1 cellular context compared by ENCODE assay signal in the genomic region with DNA sequence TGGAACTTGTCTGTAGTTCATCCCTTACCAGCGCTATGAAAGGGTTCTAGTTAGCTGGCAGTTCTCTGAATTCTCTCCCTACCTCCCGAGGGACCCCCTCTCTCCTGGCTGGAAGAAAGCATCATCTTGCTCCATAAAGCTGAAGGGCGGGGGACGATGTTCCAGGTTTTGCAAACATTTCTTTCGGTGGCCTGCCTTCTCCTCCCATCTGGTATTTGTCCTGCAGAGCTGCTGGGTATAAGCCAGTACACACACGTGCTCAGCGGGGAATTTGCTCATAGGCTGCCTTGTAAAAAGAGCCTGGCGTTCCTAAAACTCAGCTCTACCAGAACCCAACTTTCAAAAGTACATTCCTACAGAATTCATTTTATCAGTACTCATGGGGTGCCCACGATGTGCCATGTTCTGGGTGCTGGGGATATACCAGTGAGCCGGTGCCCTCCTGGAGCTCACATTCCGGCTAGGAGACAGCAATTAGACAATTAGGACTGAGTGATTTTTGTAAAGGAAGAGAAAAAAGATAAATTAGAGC.
TF ChIP-seq lines count a peak whose summit lies in the region.

No MANE protein-coding gene starts in this region.

TF ChIP-seq in HCT116, 20 proteins besides CTCF, POLR2A, EP300 and RAD21 (continued from another document):
- TF ChIP-seq, protein P1, sequence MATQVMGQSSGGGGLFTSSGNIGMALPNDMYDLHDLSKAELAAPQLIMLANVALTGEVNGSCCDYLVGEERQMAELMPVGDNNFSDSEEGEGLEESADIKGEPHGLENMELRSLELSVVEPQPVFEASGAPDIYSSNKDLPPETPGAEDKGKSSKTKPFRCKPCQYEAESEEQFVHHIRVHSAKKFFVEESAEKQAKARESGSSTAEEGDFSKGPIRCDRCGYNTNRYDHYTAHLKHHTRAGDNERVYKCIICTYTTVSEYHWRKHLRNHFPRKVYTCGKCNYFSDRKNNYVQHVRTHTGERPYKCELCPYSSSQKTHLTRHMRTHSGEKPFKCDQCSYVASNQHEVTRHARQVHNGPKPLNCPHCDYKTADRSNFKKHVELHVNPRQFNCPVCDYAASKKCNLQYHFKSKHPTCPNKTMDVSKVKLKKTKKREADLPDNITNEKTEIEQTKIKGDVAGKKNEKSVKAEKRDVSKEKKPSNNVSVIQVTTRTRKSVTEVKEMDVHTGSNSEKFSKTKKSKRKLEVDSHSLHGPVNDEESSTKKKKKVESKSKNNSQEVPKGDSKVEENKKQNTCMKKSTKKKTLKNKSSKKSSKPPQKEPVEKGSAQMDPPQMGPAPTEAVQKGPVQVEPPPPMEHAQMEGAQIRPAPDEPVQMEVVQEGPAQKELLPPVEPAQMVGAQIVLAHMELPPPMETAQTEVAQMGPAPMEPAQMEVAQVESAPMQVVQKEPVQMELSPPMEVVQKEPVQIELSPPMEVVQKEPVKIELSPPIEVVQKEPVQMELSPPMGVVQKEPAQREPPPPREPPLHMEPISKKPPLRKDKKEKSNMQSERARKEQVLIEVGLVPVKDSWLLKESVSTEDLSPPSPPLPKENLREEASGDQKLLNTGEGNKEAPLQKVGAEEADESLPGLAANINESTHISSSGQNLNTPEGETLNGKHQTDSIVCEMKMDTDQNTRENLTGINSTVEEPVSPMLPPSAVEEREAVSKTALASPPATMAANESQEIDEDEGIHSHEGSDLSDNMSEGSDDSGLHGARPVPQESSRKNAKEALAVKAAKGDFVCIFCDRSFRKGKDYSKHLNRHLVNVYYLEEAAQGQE (IDR thresholded peaks at IDR 0.05; ENCODE audit: low read depth), result no peak
- TF ChIP-seq EZH2 (IDR thresholded peaks at IDR 0.05) (no peak), POLR2AphosphoS5 (IDR thresholded peaks at IDR 0.05; ENCODE audit: low read depth, low read length) (no peak), CEBPB (IDR thresholded peaks at IDR 0.05; ENCODE audit: low read depth) (no peak), EZH2phosphoT487 (IDR thresholded peaks at IDR 0.05; ENCODE audit: borderline replicate concordance) (no peak), ZFX (IDR thresholded peaks at IDR 0.05) (no peak), YY1 (IDR thresholded peaks at IDR 0.05; ENCODE audit: extremely low read depth, insufficient replicate concordance, low read depth, low read length) (no peak), SRF (IDR thresholded peaks at IDR 0.05; ENCODE audit: low read depth) (no peak), ZNF274 (IDR thresholded peaks at IDR 0.05; ENCODE audit: low read depth, low read length) (no peak), ATF3 (IDR thresholded peaks at IDR 0.05) (no peak), SIN3A (IDR thresholded peaks at IDR 0.05; ENCODE audit: low read depth) (no peak)
